8 cellular contexts compared by ENCODE assay signal in the genomic region with DNA sequence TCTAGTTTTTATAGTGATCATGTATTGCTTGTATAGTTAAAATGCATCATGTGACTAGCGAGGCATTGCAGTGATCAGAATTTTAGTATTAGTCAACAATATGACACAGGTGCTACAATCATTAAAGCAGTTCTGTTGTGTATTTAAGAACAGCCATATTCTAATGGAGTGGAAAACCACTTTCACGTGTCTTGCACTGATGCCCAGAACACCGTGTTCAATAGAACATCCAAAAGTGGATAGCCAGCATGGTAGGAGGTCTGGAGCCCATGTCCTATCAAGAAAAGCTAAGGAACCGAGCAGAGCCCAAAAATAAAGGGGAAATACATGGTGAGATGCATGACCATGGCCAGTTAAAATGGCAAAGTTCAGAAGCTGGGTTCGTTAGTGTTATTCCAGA.
"Had no signal": no experiment of that assay in that cellular context is flagged by ENCODE, and none has a peak within 500 bp of the region (broad histone marks: within the 10 kb centered on the region; RNA-seq: fewer than 3 reads in every experiment).

No MANE protein-coding gene starts in this region.

- FAIRE-seq: G401.6, GM12878, GM12891, GM12892, GM18507, GM19239 had no signal

- DNase-seq: GDM1, GF-D8 had no signal
